ENCODE assay signal across 1 cellular context in genomic region chr3:73490453-73491311, GRCh38.
TF ChIP-seq lines count a peak whose summit lies in the region.

No MANE protein-coding gene starts in this region.

TF ChIP-seq in HepG2, 621 proteins besides CTCF, POLR2A, EP300 and RAD21 (continued from another document):
- TF ChIP-seq TFAP4 (IDR thresholded peaks at IDR 0.05; ENCODE audit: borderline replicate concordance, low read depth) (peak; percentile 81; the same call in 1 of the 2 replicates), NPAS2 (CRISPR knock-in tag; IDR thresholded peaks at IDR 0.05; ENCODE audit: borderline replicate concordance) (no peak), ZNF331 (CRISPR knock-in tag; IDR thresholded peaks at IDR 0.05) (no peak), RARA (CRISPR knock-in tag; IDR thresholded peaks at IDR 0.05) (peak; percentile 34; the same call in 1 of the 2 replicates), ATF5 (CRISPR knock-in tag; IDR thresholded peaks at IDR 0.05; ENCODE audit: low read depth) (no peak), FOSL1 (CRISPR knock-in tag; IDR thresholded peaks at IDR 0.05; ENCODE audit: borderline replicate concordance) (no peak), AGO1 (IDR thresholded peaks at IDR 0.05; ENCODE audit: low read depth, low read length, poor library complexity, severe bottlenecking) (no peak), ZBTB20 (CRISPR knock-in tag; IDR thresholded peaks at IDR 0.05; ENCODE audit: borderline replicate concordance, low read depth) (no peak), ZBTB49 (CRISPR knock-in tag; IDR thresholded peaks at IDR 0.05; ENCODE audit: borderline replicate concordance) (no peak)
- TF ChIP-seq, protein P1, sequence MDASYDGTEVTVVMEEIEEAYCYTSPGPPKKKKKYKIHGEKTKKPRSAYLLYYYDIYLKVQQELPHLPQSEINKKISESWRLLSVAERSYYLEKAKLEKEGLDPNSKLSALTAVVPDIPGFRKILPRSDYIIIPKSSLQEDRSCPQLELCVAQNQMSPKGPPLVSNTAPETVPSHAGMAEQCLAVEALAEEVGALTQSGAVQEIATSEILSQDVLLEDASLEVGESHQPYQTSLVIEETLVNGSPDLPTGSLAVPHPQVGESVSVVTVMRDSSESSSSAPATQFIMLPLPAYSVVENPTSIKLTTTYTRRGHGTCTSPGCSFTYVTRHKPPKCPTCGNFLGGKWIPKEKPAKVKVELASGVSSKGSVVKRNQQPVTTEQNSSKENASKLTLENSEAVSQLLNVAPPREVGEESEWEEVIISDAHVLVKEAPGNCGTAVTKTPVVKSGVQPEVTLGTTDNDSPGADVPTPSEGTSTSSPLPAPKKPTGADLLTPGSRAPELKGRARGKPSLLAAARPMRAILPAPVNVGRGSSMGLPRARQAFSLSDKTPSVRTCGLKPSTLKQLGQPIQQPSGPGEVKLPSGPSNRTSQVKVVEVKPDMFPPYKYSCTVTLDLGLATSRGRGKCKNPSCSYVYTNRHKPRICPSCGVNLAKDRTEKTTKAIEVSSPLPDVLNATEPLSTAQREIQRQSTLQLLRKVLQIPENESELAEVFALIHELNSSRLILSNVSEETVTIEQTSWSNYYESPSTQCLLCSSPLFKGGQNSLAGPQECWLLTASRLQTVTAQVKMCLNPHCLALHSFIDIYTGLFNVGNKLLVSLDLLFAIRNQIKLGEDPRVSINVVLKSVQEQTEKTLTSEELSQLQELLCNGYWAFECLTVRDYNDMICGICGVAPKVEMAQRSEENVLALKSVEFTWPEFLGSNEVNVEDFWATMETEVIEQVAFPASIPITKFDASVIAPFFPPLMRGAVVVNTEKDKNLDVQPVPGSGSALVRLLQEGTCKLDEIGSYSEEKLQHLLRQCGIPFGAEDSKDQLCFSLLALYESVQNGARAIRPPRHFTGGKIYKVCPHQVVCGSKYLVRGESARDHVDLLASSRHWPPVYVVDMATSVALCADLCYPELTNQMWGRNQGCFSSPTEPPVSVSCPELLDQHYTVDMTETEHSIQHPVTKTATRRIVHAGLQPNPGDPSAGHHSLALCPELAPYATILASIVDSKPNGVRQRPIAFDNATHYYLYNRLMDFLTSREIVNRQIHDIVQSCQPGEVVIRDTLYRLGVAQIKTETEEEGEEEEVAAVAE (CRISPR knock-in tag; IDR thresholded peaks at IDR 0.05; ENCODE audit: borderline replicate concordance), result peak; percentile 66; the same call in 1 of the 2 replicates
- TF ChIP-seq, protein P2, sequence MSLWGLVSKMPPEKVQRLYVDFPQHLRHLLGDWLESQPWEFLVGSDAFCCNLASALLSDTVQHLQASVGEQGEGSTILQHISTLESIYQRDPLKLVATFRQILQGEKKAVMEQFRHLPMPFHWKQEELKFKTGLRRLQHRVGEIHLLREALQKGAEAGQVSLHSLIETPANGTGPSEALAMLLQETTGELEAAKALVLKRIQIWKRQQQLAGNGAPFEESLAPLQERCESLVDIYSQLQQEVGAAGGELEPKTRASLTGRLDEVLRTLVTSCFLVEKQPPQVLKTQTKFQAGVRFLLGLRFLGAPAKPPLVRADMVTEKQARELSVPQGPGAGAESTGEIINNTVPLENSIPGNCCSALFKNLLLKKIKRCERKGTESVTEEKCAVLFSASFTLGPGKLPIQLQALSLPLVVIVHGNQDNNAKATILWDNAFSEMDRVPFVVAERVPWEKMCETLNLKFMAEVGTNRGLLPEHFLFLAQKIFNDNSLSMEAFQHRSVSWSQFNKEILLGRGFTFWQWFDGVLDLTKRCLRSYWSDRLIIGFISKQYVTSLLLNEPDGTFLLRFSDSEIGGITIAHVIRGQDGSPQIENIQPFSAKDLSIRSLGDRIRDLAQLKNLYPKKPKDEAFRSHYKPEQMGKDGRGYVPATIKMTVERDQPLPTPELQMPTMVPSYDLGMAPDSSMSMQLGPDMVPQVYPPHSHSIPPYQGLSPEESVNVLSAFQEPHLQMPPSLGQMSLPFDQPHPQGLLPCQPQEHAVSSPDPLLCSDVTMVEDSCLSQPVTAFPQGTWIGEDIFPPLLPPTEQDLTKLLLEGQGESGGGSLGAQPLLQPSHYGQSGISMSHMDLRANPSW (CRISPR knock-in tag; IDR thresholded peaks at IDR 0.05; ENCODE audit: borderline replicate concordance), result no peak
